In genomic region chr19:6833166-6833790, GRCh38 we compare ENCODE assay signal across 21 cellular contexts. TPM values are rescaled to one million over a fixed set of nuclear protein-coding genes. Genes with fewer than 3 reads are reported as not detected.
"Had no signal": no experiment of that assay in that cellular context is flagged by ENCODE, and none has a peak within 500 bp of the region (broad histone marks: within the 10 kb centered on the region; RNA-seq: fewer than 3 reads in every experiment).

No MANE protein-coding gene starts in this region.

- H3K9me3 ChIP-seq: adrenal gland, breast epithelium, esophagus muscularis mucosa, SJCRH30, spleen, thyroid gland had no signal

- H3K4me1 ChIP-seq: adrenal gland, breast epithelium, esophagus muscularis mucosa, SJCRH30, thyroid gland had no signal

- H3K36me3 ChIP-seq: adrenal gland, breast epithelium, esophagus muscularis mucosa, SJCRH30, thyroid gland had no signal

- H3K27me3 ChIP-seq: adrenal gland, breast epithelium, SJCRH30, thyroid gland had no signal

- H3K4me3 Mint-ChIP-seq: immature natural killer cell, nephron had no signal

- H3K27ac Mint-ChIP-seq: nephron had no signal

- H3K4me3 ChIP-seq: adrenal gland, breast epithelium, esophagus muscularis mucosa, heart right ventricle, SJCRH30, spleen, thyroid gland had no signal

- DNase-seq: activated CD4-positive, alpha-beta T cell treated with anti-CD3 and anti-CD28 coated beads, Interleukin-2, amount 50 U/mL, for 1 hour; adrenal gland; cerebellar nuclear complex; effector CD8-positive, alpha-beta T cell; heart right ventricle; immature natural killer cell; kidney glomerular epithelial cell; mesenchymal stem cell; nucleus accumbens; SJCRH30; spleen; stimulated activated CD4-positive, alpha-beta T cell treated with anti-CD3 and anti-CD28 coated beads, Interleukin-4, amount 100 ng/mL, for 4 hours; stimulated activated naive CD4-positive, alpha-beta T cell treated with Interleukin-2 at 50 U/mL for 16 hours; T1000; thyroid gland had no signal

- H3K27ac ChIP-seq: adrenal gland, breast epithelium, esophagus muscularis mucosa, heart right ventricle, SJCRH30, thyroid gland had no signal

- H3K4me1 Mint-ChIP-seq: nephron had no signal

- ATAC-seq: activated CD4-positive, CD25-positive, alpha-beta regulatory T cell treated with anti-CD3 and anti-CD28 coated beads, Interleukin-2, amount 50 U/mL, for 24 hours; heart right ventricle had no signal

RNA-seq across cellular contexts. Expression of gene ADGRE1, which starts 54.1 kb away (rescaled TPM):
- total RNA-seq: astrocyte, endothelial cell of umbilical vein, SJCRH30, thyroid gland had no signal
- polyA plus RNA-seq: endothelial cell of umbilical vein had no signal
